Comparison of ENCODE assay signal across 15 cellular contexts in the genomic region with DNA sequence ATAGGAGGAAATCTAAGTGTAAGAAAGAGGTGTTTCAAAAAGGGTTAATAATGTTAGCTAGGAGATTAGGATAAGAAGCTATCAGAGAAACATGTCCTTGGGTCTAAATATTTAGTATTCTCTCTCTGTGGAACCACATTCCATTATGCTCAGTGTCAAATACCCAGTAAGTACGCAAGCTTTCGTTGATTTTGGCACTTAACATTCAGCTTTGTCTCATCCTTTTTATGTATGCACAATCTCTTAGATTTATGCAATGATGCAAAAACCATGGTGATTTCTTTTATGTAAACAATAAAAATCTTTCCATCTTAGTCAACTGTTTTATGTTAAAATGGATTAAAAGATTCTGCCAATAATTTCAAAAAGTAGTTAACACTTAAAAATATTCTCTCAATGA.
DNase-seq lines count a peak whose midpoint lies in the region; ATAC-seq and TF ChIP-seq lines count a peak whose summit lies in the region.
"Had no signal": no experiment of that assay in that cellular context is flagged by ENCODE, and none has a peak within 500 bp of the region (broad histone marks: within the 10 kb centered on the region; RNA-seq: fewer than 3 reads in every experiment).

No MANE protein-coding gene starts in this region.

- no peak overlapping the region for H2AFZ ChIP-seq in PC-3 (ENCODE audit: low read length)
- H2AFZ ChIP-seq: GM23338 had no signal

- H3K36me3 ChIP-seq in PC-3 (ENCODE audit: low read depth, low read length), result no peaks in the 10 kb centered on the region
- H3K36me3 ChIP-seq: BLaER1 had no signal

- H3K27ac ChIP-seq in PC-3 (ENCODE audit: low read length), result no peak overlapping the region
- H3K27ac ChIP-seq: A549, BLaER1, HL-60 had no signal

- no peaks in the 10 kb centered on the region for H3K79me2 ChIP-seq in PC-3 (ENCODE audit: low read length)

- no peaks in the 10 kb centered on the region for H4K20me1 ChIP-seq in PC-3 (ENCODE audit: low read length)
- H4K20me1 ChIP-seq: BLaER1 had no signal

- H3K36me3 Mint-ChIP-seq in immature natural killer cell, result no peaks in the 10 kb centered on the region
- H3K36me3 Mint-ChIP-seq: CD8-positive, alpha-beta memory T cell had no signal

- BruUV-seq in PC-3 (replicated peaks; lab: Mats Ljungman, UMichigan), result no TSS peak

- no peaks in the 10 kb centered on the region for H3K9me2 ChIP-seq in PC-3 (replicated peaks; ENCODE audit: low read length)

- H3K27ac Mint-ChIP-seq in immature natural killer cell, result no peak overlapping the region
- H3K27ac Mint-ChIP-seq: CD8-positive, alpha-beta memory T cell; GM23338 had no signal

- no peaks in the 10 kb centered on the region for H3K9me3 ChIP-seq in PC-3 (ENCODE audit: low read length)
- H3K9me3 ChIP-seq: A549, BLaER1, Caco-2 had no signal

- H3F3A ChIP-seq in PC-3 (ENCODE audit: low read length, unreplicated experiment), result no peaks in the 10 kb centered on the region

- no peak overlapping the region for H3K4me3 Mint-ChIP-seq in immature natural killer cell
- H3K4me3 Mint-ChIP-seq: CD8-positive, alpha-beta memory T cell; GM23338 had no signal

- DNase-seq in PC-3 (peak; percentile 7), dedifferentiated amniotic fluid mesenchymal stem cell (ENCODE audit: extremely low spot score) (peak; percentile 27), fibroblast of the conjunctiva (ENCODE audit: low read depth) (peak; percentile 28), amygdala (lab: John Stamatoyannopoulos, UW) (no peak), immature natural killer cell (no peak)
- DNase-seq in NK-92 treated with Interleukin-12 subunit alpha and Interleukin-12 subunit beta, amount 100 ng/mL, for 24 hours (lab: John Stamatoyannopoulos, UW), result no peak
- DNase-seq in activated naive CD4-positive, alpha-beta T cell treated with Interleukin-2 at 50 U/mL for 16 hours, result no peak
- DNase-seq: AML-193; Caco-2; CD8-positive, alpha-beta memory T cell; H7 had no signal

- H3K4me1 ChIP-seq in PC-3 (ENCODE audit: insufficient read depth, low read length), result peaks cover 14% of the 10 kb centered on the region
- H3K4me1 ChIP-seq: A549, BLaER1, Caco-2 had no signal

- H3K4me3 ChIP-seq in PC-3 (ENCODE audit: low read length), result no peak overlapping the region
- H3K4me3 ChIP-seq: A549, BLaER1, GM23338 had no signal

- POLR2A ChIA-PET in PC-3 (lab: Charles Lee; ENCODE audit: unreplicated experiment), result no interaction called here

- no peak overlapping the region for H3K4me2 ChIP-seq in PC-3 (ENCODE audit: low read length)
- H3K4me2 ChIP-seq: A549, BLaER1, GM23338 had no signal

- CTCF ChIA-PET in PC-3 (lab: Charles Lee), result no interaction called here

- intact Hi-C loops in PC-3 (cut with micrococcal nuclease), result no loop called here

- ATAC-seq in PC-3, result peak; percentile 39
- ATAC-seq: A549, GM23338 had no signal

- H3K27me3 ChIP-seq in PC-3 (ENCODE audit: low read length), result no peaks in the 10 kb centered on the region
- H3K27me3 ChIP-seq: BLaER1 had no signal

- H3K27me3 Mint-ChIP-seq in immature natural killer cell (ENCODE audit: low read depth in 3 of 3), result peaks cover 0 to 5% (median 0%) of the 10 kb centered on the region in 3 donors

- TF ChIP-seq CTCF in PC-3 (conservative IDR thresholded peaks at IDR 0.05; ENCODE audit: low read depth, low read length), result no peak

- H3K4me1 Mint-ChIP-seq in immature natural killer cell, result no peaks in the 10 kb centered on the region
- H3K4me1 Mint-ChIP-seq: CD8-positive, alpha-beta memory T cell had no signal

- H3K9me3 Mint-ChIP-seq in immature natural killer cell, result no peaks in the 10 kb centered on the region
- H3K9me3 Mint-ChIP-seq: GM23338 had no signal

- H3K9ac ChIP-seq in PC-3 (ENCODE audit: low read length), result no peak overlapping the region
- H3K9ac ChIP-seq: BLaER1 had no signal

Comparison
In these comparisons a context has a peak if more than half of its experiments do, and no peak if none do; other contexts are left out.
1. DNase-seq: peak in PC-3 (single experiment), dedifferentiated amniotic fluid mesenchymal stem cell (single experiment) and fibroblast of the conjunctiva (single experiment); none in amygdala (0 of 56), NK-92 treated with Interleukin-12 subunit alpha and Interleukin-12 subunit beta, amount 100 ng/mL, for 24 hours (single experiment), immature natural killer cell (0 of 3) and activated naive CD4-positive, alpha-beta T cell treated with Interleukin-2 at 50 U/mL for 16 hours (single experiment).